ENCODE assay signal across 26 cellular contexts in genomic region chr9:80059979-80060378, GRCh38.
"Had no signal": no experiment of that assay in that cellular context is flagged by ENCODE, and none has a peak within 500 bp of the region (broad histone marks: within the 10 kb centered on the region; RNA-seq: fewer than 3 reads in every experiment).

No MANE protein-coding gene starts in this region.

- H3K27me3 ChIP-seq: neutrophil, stomach, tibial artery, upper lobe of right lung had no signal

- H3K4me3 ChIP-seq: left ventricle myocardium inferior, lung, mucosa of descending colon, stomach, tibial artery, upper lobe of right lung had no signal

- H3K36me3 ChIP-seq: left ventricle myocardium inferior, neutrophil, stomach, tibial artery, upper lobe of right lung had no signal

- H3K9me3 Mint-ChIP-seq: activated naive CD4-positive, alpha-beta T cell treated with anti-CD3 and anti-CD28 coated beads, Interleukin-2, amount 50 U/mL, for 72 hours had no signal

- ATAC-seq: activated CD8-positive, alpha-beta memory T cell treated with anti-CD3 and anti-CD28 coated beads, Interleukin-2, amount 10 ng/mL, durations not matched to agents 7 days and 5 days; activated CD8-positive, alpha-beta T cell treated with anti-CD3 and anti-CD28 coated beads for 36 hours; activated naive CD4-positive, alpha-beta T cell treated with anti-CD3 and anti-CD28 coated beads, Interleukin-2, amount 50 U/mL, for 72 hours; mucosa of descending colon; sciatic nerve; stimulated activated memory B cell treated with anti-CD40 and anti-IgM and Interleukin-4, amounts not matched to agents 10 μg/mL and 1 μg/mL and 100 μg/mL, for 72 hours; upper lobe of right lung had no signal

- H3K27ac Mint-ChIP-seq: activated B cell treated with CpG ODN at 0.5 μM for 24 hours; activated CD8-positive, alpha-beta memory T cell treated with anti-CD3 and anti-CD28 coated beads, Interleukin-2, amount 10 ng/mL, durations not matched to agents 7 days and 5 days; activated CD8-positive, alpha-beta T cell treated with anti-CD3 and anti-CD28 coated beads for 36 hours; activated naive CD4-positive, alpha-beta T cell treated with anti-CD3 and anti-CD28 coated beads, Interleukin-2, amount 50 U/mL, for 72 hours; nephron; stimulated activated memory B cell treated with anti-CD40 and anti-IgM and Interleukin-4, amounts not matched to agents 10 μg/mL and 1 μg/mL and 100 μg/mL, for 72 hours had no signal

- H3K9me3 ChIP-seq: mucosa of descending colon, neutrophil, upper lobe of right lung had no signal

- H3K4me1 Mint-ChIP-seq: activated CD8-positive, alpha-beta memory T cell treated with anti-CD3 and anti-CD28 coated beads, Interleukin-2, amount 10 ng/mL, durations not matched to agents 7 days and 5 days had no signal

- FAIRE-seq: bronchial epithelial cell, colon, frontal cortex, islet of Langerhans, small intestine had no signal

- DNase-seq: activated B cell treated with CpG ODN at 0.5 μM for 24 hours; activated CD4-positive, alpha-beta T cell treated with anti-CD3 and anti-CD28 coated beads, Interleukin-2, amount 50 U/mL, for 1 hour; activated CD8-positive, alpha-beta memory T cell treated with anti-CD3 and anti-CD28 coated beads, Interleukin-2, amount 10 ng/mL, durations not matched to agents 7 days and 5 days; activated CD8-positive, alpha-beta T cell treated with anti-CD3 and anti-CD28 coated beads for 36 hours; activated naive CD4-positive, alpha-beta T cell; activated T-cell treated with anti-CD3 and anti-CD28 coated beads, Interleukin-2, amount 50 U/mL, for 48 hours; effector CD8-positive, alpha-beta T cell; glutamatergic neuron; left ventricle myocardium inferior; mucosa of descending colon; small intestine; stimulated activated CD4-positive, alpha-beta T cell treated with anti-CD3 and anti-CD28 coated beads, Interleukin-4, amount 100 ng/mL, for 24 hours; stomach; T-helper 2 cell; tibial artery; upper lobe of right lung had no signal

- H3K27ac ChIP-seq: left ventricle myocardium inferior, neutrophil, stomach, upper lobe of right lung had no signal

- H3K4me1 ChIP-seq: left ventricle myocardium inferior, upper lobe of right lung had no signal

- H3K4me3 Mint-ChIP-seq: activated B cell treated with CpG ODN at 0.5 μM for 24 hours; activated CD8-positive, alpha-beta memory T cell treated with anti-CD3 and anti-CD28 coated beads, Interleukin-2, amount 10 ng/mL, durations not matched to agents 7 days and 5 days; activated CD8-positive, alpha-beta T cell treated with anti-CD3 and anti-CD28 coated beads for 36 hours; nephron; stimulated activated memory B cell treated with anti-CD40 and anti-IgM and Interleukin-4, amounts not matched to agents 10 μg/mL and 1 μg/mL and 100 μg/mL, for 72 hours had no signal

- H3K27me3 Mint-ChIP-seq: activated B cell treated with CpG ODN at 0.5 μM for 24 hours; activated CD8-positive, alpha-beta memory T cell treated with anti-CD3 and anti-CD28 coated beads, Interleukin-2, amount 10 ng/mL, durations not matched to agents 7 days and 5 days; activated CD8-positive, alpha-beta T cell treated with anti-CD3 and anti-CD28 coated beads for 36 hours; stimulated activated memory B cell treated with anti-CD40 and anti-IgM and Interleukin-4, amounts not matched to agents 10 μg/mL and 1 μg/mL and 100 μg/mL, for 72 hours had no signal
